Comparison of ENCODE assay signal across 19 cellular contexts in genomic region chr3:132638721-132639120, GRCh38. TPM values are rescaled to one million over a fixed set of nuclear protein-coding genes. Genes with fewer than 3 reads are reported as not detected.
"Had no signal": no experiment of that assay in that cellular context is flagged by ENCODE, and none has a peak within 500 bp of the region (broad histone marks: within the 10 kb centered on the region; RNA-seq: fewer than 3 reads in every experiment).

No MANE protein-coding gene starts in this region.

- H3K4me3 Mint-ChIP-seq: naive thymus-derived CD4-positive, alpha-beta T cell; stimulated activated effector memory CD8-positive, alpha-beta T cell treated with anti-CD3 and anti-CD28 coated beads, Interleukin-12 subunit alpha, Interleukin-12 subunit beta, amount 100 ng/mL, for 72 hours had no signal

- H3K9me3 Mint-ChIP-seq: stimulated activated effector memory CD8-positive, alpha-beta T cell treated with anti-CD3 and anti-CD28 coated beads, Interleukin-12 subunit alpha, Interleukin-12 subunit beta, amount 100 ng/mL, for 72 hours had no signal

- H3K4me3 ChIP-seq: colonic mucosa, gastrocnemius medialis, left ventricle myocardium inferior, lower lobe of right lung, ovary, tibial artery, upper lobe of left lung, uterus had no signal

- H3K27ac ChIP-seq: colonic mucosa, gastrocnemius medialis, left ventricle myocardium inferior, lower lobe of right lung, ovary, tibial artery, upper lobe of left lung, uterus had no signal

- H3K4me1 ChIP-seq: colonic mucosa, lower lobe of right lung, tibial artery, upper lobe of left lung, uterus had no signal

- H3K27ac Mint-ChIP-seq: naive thymus-derived CD4-positive, alpha-beta T cell; stimulated activated effector memory CD8-positive, alpha-beta T cell treated with anti-CD3 and anti-CD28 coated beads, Interleukin-12 subunit alpha, Interleukin-12 subunit beta, amount 100 ng/mL, for 72 hours had no signal

- H3K36me3 ChIP-seq: colonic mucosa, ovary, uterus had no signal

- ATAC-seq: gastrocnemius medialis; left cardiac atrium; lower lobe of right lung; naive thymus-derived CD4-positive, alpha-beta T cell; right cardiac atrium; stimulated activated effector memory CD8-positive, alpha-beta T cell treated with anti-CD3 and anti-CD28 coated beads, Interleukin-12 subunit alpha, Interleukin-12 subunit beta, amount 100 ng/mL, for 72 hours; stimulated activated naive CD8-positive, alpha-beta T cell treated with anti-CD3 and anti-CD28 coated beads, Interleukin-15, Interleukin-2, amounts not matched to agents 100 U/mL and 50 U/mL, for 24 hours had no signal

- DNase-seq: colonic mucosa; dermis blood vessel endothelial cell; gastrocnemius medialis; islet precursor cell; left cardiac atrium; left ventricle myocardium inferior; lower lobe of right lung; naive thymus-derived CD4-positive, alpha-beta T cell; ovary; right cardiac atrium; stimulated activated CD4-positive, alpha-beta T cell treated with anti-CD3 and anti-CD28 coated beads, Interleukin-4, amount 100 ng/mL, for 1 hour; stimulated activated CD8-positive, alpha-beta memory T cell treated with anti-CD3 and anti-CD28 coated beads, Interleukin-4, amount 100 ng/mL, for 48 hours; stimulated activated naive CD8-positive, alpha-beta T cell treated with anti-CD3 and anti-CD28 coated beads, Interleukin-15, Interleukin-2, amounts not matched to agents 100 U/mL and 50 U/mL, for 24 hours; tibial artery; upper lobe of left lung; uterus had no signal

- H3K9me3 ChIP-seq: colonic mucosa, gastrocnemius medialis, left ventricle myocardium inferior, lower lobe of right lung, ovary, tibial artery, upper lobe of left lung, uterus had no signal

- H3K27me3 Mint-ChIP-seq: naive thymus-derived CD4-positive, alpha-beta T cell had no signal

- H3K27me3 ChIP-seq: colonic mucosa, gastrocnemius medialis, ovary, tibial artery, upper lobe of left lung, uterus had no signal

RNA-seq across cellular contexts. Expression of gene ACKR4, which starts 41.7 kb away (rescaled TPM):
- total RNA-seq: cerebellum, gastrocnemius medialis had no signal
- polyA plus RNA-seq: naive thymus-derived CD4-positive, alpha-beta T cell; neural cell had no signal
